Comparison of ENCODE assay signal across 16 cellular contexts in the genomic region with DNA sequence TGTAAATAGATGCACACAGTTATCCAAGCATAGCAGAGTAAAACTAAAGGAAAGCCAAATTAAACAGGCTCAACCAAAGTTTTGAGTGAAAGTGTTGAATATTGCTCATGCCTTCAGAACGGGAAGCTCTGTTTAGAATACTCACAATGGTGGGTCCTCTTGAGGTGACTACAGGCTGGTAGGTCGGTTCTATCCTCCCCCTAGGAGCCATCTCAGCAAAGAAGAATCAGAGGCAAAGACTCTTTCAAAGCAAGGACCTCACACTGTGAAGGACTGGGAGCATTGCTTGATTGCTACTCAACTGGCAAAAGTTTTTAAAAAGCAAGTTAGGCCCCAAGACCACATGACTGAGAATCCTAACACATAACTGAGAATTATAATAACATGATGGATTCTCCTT.
"Had no signal": no experiment of that assay in that cellular context is flagged by ENCODE, and none has a peak within 500 bp of the region (broad histone marks: within the 10 kb centered on the region; RNA-seq: fewer than 3 reads in every experiment).

No MANE protein-coding gene starts in this region.

- H3K9me3 ChIP-seq: breast epithelium, heart left ventricle, left lung, ovary had no signal

- H3K27ac ChIP-seq: breast epithelium, left lung, ovary had no signal

- H3K36me3 Mint-ChIP-seq: activated naive CD4-positive, alpha-beta T cell treated with anti-CD3 and anti-CD28 coated beads, Interleukin-2, amount 50 U/mL, for 24 hours; memory B cell; natural killer cell treated with Interleukin-12 subunit alpha and Interleukin-12 subunit beta and Interleukin-15 and Interleukin-18, amount 100 ng/mL, for 72 hours had no signal

- DNase-seq: activated CD4-positive, alpha-beta T cell treated with anti-CD3 and anti-CD28 coated beads, Interleukin-2, amount 10 ng/mL, durations not matched to agents 7 days and 5 days; activated CD4-positive, CD25-positive, alpha-beta regulatory T cell; activated T-cell treated with anti-CD3 and anti-CD28 coated beads for 4 hours; amniotic stem cell; islet precursor cell; left lung; ovary; stimulated activated CD4-positive, alpha-beta T cell treated with anti-CD3 and anti-CD28 coated beads, Interleukin-4, amount 100 ng/mL, for 24 hours; T-helper 17 cell had no signal

- H3K4me1 Mint-ChIP-seq: activated CD4-positive, alpha-beta T cell treated with anti-CD3 and anti-CD28 coated beads, Interleukin-2, amount 10 ng/mL, durations not matched to agents 7 days and 5 days; activated naive CD4-positive, alpha-beta T cell treated with anti-CD3 and anti-CD28 coated beads, Interleukin-2, amount 50 U/mL, for 24 hours; memory B cell had no signal

- ATAC-seq: natural killer cell treated with Interleukin-12 subunit alpha and Interleukin-12 subunit beta and Interleukin-15 and Interleukin-18, amount 100 ng/mL, for 72 hours; T-helper 17 cell had no signal

- H3K27me3 ChIP-seq: breast epithelium, heart left ventricle, left lung, ovary had no signal

- H3K9me3 Mint-ChIP-seq: activated CD4-positive, alpha-beta T cell treated with anti-CD3 and anti-CD28 coated beads, Interleukin-2, amount 10 ng/mL, durations not matched to agents 7 days and 5 days; memory B cell; natural killer cell treated with Interleukin-12 subunit alpha and Interleukin-12 subunit beta and Interleukin-15 and Interleukin-18, amount 100 ng/mL, for 72 hours; stimulated activated naive CD8-positive, alpha-beta T cell treated with anti-CD3 and anti-CD28 coated beads, Interleukin-15, Interleukin-2, amounts not matched to agents 100 ng/mL and 50 ng/mL, for 24 hours had no signal

- FAIRE-seq: frontal cortex had no signal

- H3K4me3 ChIP-seq: breast epithelium, heart left ventricle, left lung, ovary had no signal

- H3K4me1 ChIP-seq: breast epithelium, left lung had no signal

- H3K4me3 Mint-ChIP-seq: activated CD4-positive, alpha-beta T cell treated with anti-CD3 and anti-CD28 coated beads, Interleukin-2, amount 10 ng/mL, durations not matched to agents 7 days and 5 days; activated naive CD4-positive, alpha-beta T cell treated with anti-CD3 and anti-CD28 coated beads, Interleukin-2, amount 50 U/mL, for 24 hours; memory B cell; natural killer cell treated with Interleukin-12 subunit alpha and Interleukin-12 subunit beta and Interleukin-15 and Interleukin-18, amount 100 ng/mL, for 72 hours; stimulated activated naive CD8-positive, alpha-beta T cell treated with anti-CD3 and anti-CD28 coated beads, Interleukin-15, Interleukin-2, amounts not matched to agents 100 ng/mL and 50 ng/mL, for 24 hours; T-helper 17 cell had no signal

- H3K36me3 ChIP-seq: breast epithelium, heart left ventricle, left lung, ovary had no signal

- H3K27ac Mint-ChIP-seq: activated CD4-positive, alpha-beta T cell treated with anti-CD3 and anti-CD28 coated beads, Interleukin-2, amount 10 ng/mL, durations not matched to agents 7 days and 5 days; activated naive CD4-positive, alpha-beta T cell treated with anti-CD3 and anti-CD28 coated beads, Interleukin-2, amount 50 U/mL, for 24 hours; memory B cell; natural killer cell treated with Interleukin-12 subunit alpha and Interleukin-12 subunit beta and Interleukin-15 and Interleukin-18, amount 100 ng/mL, for 72 hours; stimulated activated naive CD8-positive, alpha-beta T cell treated with anti-CD3 and anti-CD28 coated beads, Interleukin-15, Interleukin-2, amounts not matched to agents 100 ng/mL and 50 ng/mL, for 24 hours; T-helper 17 cell had no signal
